In genomic region chrX:38882894-38883620, GRCh38 we compare ENCODE assay signal across 1 cellular context.
TF ChIP-seq lines count a peak whose summit lies in the region.

No MANE protein-coding gene starts in this region.

TF ChIP-seq in GM23338, 12 proteins besides CTCF, POLR2A, EP300 and RAD21:
- TF ChIP-seq ZNF462 (CRISPR knock-in tag; IDR thresholded peaks at IDR 0.05), result no peak
- no peak for TF ChIP-seq JUNB (IDR thresholded peaks at IDR 0.05; ENCODE audit: unreplicated experiment)
- TF ChIP-seq POLR2AphosphoS5 (IDR thresholded peaks at IDR 0.05; ENCODE audit: low read depth), result no peak
- TF ChIP-seq ZNF114 (CRISPR knock-in tag; IDR thresholded peaks at IDR 0.05), result no peak
